In genomic region chr12:58509116-58509885, GRCh38 we compare ENCODE assay signal across 1 cellular context.
TF ChIP-seq lines count a peak whose summit lies in the region.

No MANE protein-coding gene starts in this region.

TF ChIP-seq in GM23338, 12 proteins besides CTCF, POLR2A, EP300 and RAD21:
- TF ChIP-seq, protein P1, sequence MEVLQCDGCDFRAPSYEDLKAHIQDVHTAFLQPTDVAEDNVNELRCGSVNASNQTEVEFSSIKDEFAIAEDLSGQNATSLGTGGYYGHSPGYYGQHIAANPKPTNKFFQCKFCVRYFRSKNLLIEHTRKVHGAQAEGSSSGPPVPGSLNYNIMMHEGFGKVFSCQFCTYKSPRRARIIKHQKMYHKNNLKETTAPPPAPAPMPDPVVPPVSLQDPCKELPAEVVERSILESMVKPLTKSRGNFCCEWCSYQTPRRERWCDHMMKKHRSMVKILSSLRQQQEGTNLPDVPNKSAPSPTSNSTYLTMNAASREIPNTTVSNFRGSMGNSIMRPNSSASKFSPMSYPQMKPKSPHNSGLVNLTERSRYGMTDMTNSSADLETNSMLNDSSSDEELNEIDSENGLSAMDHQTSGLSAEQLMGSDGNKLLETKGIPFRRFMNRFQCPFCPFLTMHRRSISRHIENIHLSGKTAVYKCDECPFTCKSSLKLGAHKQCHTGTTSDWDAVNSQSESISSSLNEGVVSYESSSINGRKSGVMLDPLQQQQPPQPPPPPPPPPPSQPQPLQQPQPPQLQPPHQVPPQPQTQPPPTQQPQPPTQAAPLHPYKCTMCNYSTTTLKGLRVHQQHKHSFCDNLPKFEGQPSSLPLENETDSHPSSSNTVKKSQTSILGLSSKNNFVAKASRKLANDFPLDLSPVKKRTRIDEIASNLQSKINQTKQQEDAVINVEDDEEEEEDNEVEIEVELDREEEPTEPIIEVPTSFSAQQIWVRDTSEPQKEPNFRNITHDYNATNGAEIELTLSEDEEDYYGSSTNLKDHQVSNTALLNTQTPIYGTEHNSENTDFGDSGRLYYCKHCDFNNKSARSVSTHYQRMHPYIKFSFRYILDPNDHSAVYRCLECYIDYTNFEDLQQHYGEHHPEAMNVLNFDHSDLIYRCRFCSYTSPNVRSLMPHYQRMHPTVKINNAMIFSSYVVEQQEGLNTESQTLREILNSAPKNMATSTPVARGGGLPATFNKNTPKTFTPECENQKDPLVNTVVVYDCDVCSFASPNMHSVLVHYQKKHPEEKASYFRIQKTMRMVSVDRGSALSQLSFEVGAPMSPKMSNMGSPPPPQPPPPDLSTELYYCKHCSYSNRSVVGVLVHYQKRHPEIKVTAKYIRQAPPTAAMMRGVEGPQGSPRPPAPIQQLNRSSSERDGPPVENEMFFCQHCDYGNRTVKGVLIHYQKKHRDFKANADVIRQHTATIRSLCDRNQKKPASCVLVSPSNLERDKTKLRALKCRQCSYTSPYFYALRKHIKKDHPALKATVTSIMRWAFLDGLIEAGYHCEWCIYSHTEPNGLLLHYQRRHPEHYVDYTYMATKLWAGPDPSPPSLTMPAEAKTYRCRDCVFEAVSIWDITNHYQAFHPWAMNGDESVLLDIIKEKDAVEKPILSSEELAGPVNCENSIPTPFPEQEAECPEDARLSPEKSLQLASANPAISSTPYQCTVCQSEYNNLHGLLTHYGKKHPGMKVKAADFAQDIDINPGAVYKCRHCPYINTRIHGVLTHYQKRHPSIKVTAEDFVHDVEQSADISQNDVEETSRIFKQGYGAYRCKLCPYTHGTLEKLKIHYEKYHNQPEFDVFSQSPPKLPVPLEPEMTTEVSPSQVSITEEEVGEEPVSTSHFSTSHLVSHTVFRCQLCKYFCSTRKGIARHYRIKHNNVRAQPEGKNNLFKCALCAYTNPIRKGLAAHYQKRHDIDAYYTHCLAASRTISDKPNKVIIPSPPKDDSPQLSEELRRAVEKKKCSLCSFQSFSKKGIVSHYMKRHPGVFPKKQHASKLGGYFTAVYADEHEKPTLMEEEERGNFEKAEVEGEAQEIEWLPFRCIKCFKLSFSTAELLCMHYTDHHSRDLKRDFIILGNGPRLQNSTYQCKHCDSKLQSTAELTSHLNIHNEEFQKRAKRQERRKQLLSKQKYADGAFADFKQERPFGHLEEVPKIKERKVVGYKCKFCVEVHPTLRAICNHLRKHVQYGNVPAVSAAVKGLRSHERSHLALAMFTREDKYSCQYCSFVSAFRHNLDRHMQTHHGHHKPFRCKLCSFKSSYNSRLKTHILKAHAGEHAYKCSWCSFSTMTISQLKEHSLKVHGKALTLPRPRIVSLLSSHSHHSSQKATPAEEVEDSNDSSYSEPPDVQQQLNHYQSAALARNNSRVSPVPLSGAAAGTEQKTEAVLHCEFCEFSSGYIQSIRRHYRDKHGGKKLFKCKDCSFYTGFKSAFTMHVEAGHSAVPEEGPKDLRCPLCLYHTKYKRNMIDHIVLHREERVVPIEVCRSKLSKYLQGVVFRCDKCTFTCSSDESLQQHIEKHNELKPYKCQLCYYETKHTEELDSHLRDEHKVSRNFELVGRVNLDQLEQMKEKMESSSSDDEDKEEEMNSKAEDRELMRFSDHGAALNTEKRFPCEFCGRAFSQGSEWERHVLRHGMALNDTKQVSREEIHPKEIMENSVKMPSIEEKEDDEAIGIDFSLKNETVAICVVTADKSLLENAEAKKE (CRISPR knock-in tag; IDR thresholded peaks at IDR 0.05): no peak
- TF ChIP-seq, protein P2, sequence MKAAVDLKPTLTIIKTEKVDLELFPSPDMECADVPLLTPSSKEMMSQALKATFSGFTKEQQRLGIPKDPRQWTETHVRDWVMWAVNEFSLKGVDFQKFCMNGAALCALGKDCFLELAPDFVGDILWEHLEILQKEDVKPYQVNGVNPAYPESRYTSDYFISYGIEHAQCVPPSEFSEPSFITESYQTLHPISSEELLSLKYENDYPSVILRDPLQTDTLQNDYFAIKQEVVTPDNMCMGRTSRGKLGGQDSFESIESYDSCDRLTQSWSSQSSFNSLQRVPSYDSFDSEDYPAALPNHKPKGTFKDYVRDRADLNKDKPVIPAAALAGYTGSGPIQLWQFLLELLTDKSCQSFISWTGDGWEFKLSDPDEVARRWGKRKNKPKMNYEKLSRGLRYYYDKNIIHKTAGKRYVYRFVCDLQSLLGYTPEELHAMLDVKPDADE (IDR thresholded peaks at IDR 0.05): no peak
- TF ChIP-seq EZH2phosphoT487 (IDR thresholded peaks at IDR 0.05; ENCODE audit: unreplicated experiment) (no peak), EZH2 (IDR thresholded peaks at IDR 0.05; ENCODE audit: low read depth, unreplicated experiment) (no peak), ZNF331 (CRISPR knock-in tag; IDR thresholded peaks at IDR 0.05; ENCODE audit: low read depth) (no peak), ZNF114 (CRISPR knock-in tag; IDR thresholded peaks at IDR 0.05) (no peak), CREB1 (CRISPR knock-in tag; IDR thresholded peaks at IDR 0.05; ENCODE audit: low read depth) (no peak), NANOG (IDR thresholded peaks at IDR 0.05; ENCODE audit: borderline replicate concordance) (no peak), POLR2AphosphoS5 (IDR thresholded peaks at IDR 0.05; ENCODE audit: low read depth) (no peak), STAT1 (IDR thresholded peaks at IDR 0.05; ENCODE audit: unreplicated experiment) (no peak), JUNB (IDR thresholded peaks at IDR 0.05; ENCODE audit: unreplicated experiment) (no peak)
- TF ChIP-seq, protein P3, sequence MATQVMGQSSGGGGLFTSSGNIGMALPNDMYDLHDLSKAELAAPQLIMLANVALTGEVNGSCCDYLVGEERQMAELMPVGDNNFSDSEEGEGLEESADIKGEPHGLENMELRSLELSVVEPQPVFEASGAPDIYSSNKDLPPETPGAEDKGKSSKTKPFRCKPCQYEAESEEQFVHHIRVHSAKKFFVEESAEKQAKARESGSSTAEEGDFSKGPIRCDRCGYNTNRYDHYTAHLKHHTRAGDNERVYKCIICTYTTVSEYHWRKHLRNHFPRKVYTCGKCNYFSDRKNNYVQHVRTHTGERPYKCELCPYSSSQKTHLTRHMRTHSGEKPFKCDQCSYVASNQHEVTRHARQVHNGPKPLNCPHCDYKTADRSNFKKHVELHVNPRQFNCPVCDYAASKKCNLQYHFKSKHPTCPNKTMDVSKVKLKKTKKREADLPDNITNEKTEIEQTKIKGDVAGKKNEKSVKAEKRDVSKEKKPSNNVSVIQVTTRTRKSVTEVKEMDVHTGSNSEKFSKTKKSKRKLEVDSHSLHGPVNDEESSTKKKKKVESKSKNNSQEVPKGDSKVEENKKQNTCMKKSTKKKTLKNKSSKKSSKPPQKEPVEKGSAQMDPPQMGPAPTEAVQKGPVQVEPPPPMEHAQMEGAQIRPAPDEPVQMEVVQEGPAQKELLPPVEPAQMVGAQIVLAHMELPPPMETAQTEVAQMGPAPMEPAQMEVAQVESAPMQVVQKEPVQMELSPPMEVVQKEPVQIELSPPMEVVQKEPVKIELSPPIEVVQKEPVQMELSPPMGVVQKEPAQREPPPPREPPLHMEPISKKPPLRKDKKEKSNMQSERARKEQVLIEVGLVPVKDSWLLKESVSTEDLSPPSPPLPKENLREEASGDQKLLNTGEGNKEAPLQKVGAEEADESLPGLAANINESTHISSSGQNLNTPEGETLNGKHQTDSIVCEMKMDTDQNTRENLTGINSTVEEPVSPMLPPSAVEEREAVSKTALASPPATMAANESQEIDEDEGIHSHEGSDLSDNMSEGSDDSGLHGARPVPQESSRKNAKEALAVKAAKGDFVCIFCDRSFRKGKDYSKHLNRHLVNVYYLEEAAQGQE (IDR thresholded peaks at IDR 0.05; ENCODE audit: unreplicated experiment): no peak
